In the genomic region with DNA sequence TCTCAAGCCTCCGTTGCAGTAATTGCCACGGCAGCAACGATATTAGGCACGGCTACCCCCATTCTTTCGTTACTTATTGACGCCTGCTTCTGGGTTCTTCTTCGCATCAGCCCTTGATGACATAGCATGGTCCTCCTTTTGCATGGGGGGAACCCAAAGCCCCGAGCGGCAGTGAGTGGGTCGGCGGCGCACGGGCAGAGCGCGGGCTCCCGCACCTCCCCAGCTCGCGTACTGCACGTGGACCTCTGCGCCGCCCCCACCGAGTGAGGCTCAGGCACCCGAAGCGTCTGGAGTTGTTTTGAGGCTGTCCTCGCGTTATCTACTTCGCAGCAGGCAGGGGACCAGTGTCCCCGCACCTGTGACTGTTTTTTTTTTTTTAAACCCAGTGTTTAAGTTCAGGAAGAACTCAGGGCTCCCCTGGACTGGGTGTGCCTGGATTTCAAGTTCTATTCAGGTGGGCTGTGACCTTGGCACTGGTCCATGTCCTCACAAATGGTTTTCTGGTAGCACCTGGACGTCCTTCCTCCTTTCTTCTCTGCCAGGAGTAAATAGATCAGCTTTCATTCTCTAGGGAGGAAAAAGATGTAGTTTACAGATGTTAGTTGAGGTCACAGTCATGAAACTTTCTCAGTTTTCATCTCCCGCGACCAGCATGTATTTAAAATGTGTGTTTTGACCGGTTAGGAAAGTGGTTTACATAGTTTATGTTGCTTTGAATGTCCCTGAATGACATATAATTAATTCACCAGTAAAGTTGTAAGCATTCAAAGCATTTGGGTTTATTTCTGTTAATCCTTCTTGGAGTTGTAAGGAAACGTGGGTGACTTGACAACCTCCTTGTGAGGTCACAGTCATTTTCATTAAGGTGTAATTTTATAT, we compare ENCODE assay signal across 8 cellular contexts. TPM values are rescaled to one million over a fixed set of nuclear protein-coding genes. Genes with fewer than 3 reads are reported as not detected.
DNase-seq lines count a peak whose midpoint lies in the region; ATAC-seq and TF ChIP-seq lines count a peak whose summit lies in the region.

No MANE protein-coding gene starts in this region.

- H3K9me3 Mint-ChIP-seq in activated T-helper 1 cell treated with anti-CD3 and anti-CD28 coated beads, Interleukin-12 subunit alpha, Interleukin-12 subunit beta, Interleukin-2, Interleukin-4 antibody, amounts not matched to agents 30 ng/mL and 10 ng/mL and 1 ng/mL, durations not matched to agents 14 hours and 24 hours and 36 hours = no peaks in the 10 kb centered on the region

- no peaks in the 10 kb centered on the region for H3K36me3 Mint-ChIP-seq in activated T-helper 1 cell treated with anti-CD3 and anti-CD28 coated beads, Interleukin-12 subunit alpha, Interleukin-12 subunit beta, Interleukin-2, Interleukin-4 antibody, amounts not matched to agents 30 ng/mL and 10 ng/mL and 1 ng/mL, durations not matched to agents 14 hours and 24 hours and 36 hours (ENCODE audit: low read depth)

- intact Hi-C loops in activated T-helper 1 cell treated with anti-CD3 and anti-CD28 coated beads, Interleukin-12 subunit alpha, Interleukin-12 subunit beta, Interleukin-2, Interleukin-4 antibody, amounts not matched to agents 30 ng/mL and 10 ng/mL and 1 ng/mL, durations not matched to agents 14 hours and 24 hours and 36 hours (cut with micrococcal nuclease) = no loop called here
- intact Hi-C loops in upper lobe of right lung (cut with DNase I) = no loop called here

- H3K27me3 ChIP-seq in liver (ENCODE audit: control insufficient read depth in 4 of 4, insufficient read depth in 4 of 4, low read length in 3 of 4) (peaks cover 0 to 4% (median 2%) of the 10 kb centered on the region in 4 donors), upper lobe of right lung (peaks cover 56% of the 10 kb centered on the region)

- TF ChIP-seq CTCF in liver (IDR thresholded peaks at IDR 0.05; ENCODE audit: low read depth, low read length, missing input control) = no peak
- TF ChIP-seq CTCF in upper lobe of right lung (IDR thresholded peaks at IDR 0.05) = no peak

- peak; percentile 35 for ATAC-seq in upper lobe of right lung
- no peak for ATAC-seq in HG03469 (IDR thresholded peaks at IDR 0.05; ENCODE audit: unreplicated experiment)
- no peak for ATAC-seq in HG03520 (IDR thresholded peaks at IDR 0.05; ENCODE audit: unreplicated experiment)

- H3K36me3 ChIP-seq in liver (ENCODE audit: control insufficient read depth in 4 of 4, insufficient read depth in 3 of 4, low read depth in 1 of 4, low read length in 3 of 4) (no peaks in the 10 kb centered on the region), upper lobe of right lung (no peaks in the 10 kb centered on the region)

- 16% methylated on average over 33 of the region's 33 CpGs for WGBS in liver

- H3K9me3 ChIP-seq in liver (ENCODE audit: control insufficient read depth in 4 of 4, low read length in 3 of 4) (no peaks in the 10 kb centered on the region), upper lobe of right lung (no peaks in the 10 kb centered on the region)

- TF ChIP-seq RAD21 in liver (IDR thresholded peaks at IDR 0.05) = no peak

- peaks cover 8% of the 10 kb centered on the region for H3K4me1 Mint-ChIP-seq in activated T-helper 1 cell treated with anti-CD3 and anti-CD28 coated beads, Interleukin-12 subunit alpha, Interleukin-12 subunit beta, Interleukin-2, Interleukin-4 antibody, amounts not matched to agents 30 ng/mL and 10 ng/mL and 1 ng/mL, durations not matched to agents 14 hours and 24 hours and 36 hours (ENCODE audit: low read depth)

- peaks cover 69% of the 10 kb centered on the region for H3K27me3 Mint-ChIP-seq in activated T-helper 1 cell treated with anti-CD3 and anti-CD28 coated beads, Interleukin-12 subunit alpha, Interleukin-12 subunit beta, Interleukin-2, Interleukin-4 antibody, amounts not matched to agents 30 ng/mL and 10 ng/mL and 1 ng/mL, durations not matched to agents 14 hours and 24 hours and 36 hours (ENCODE audit: insufficient read depth)

- H3K4me3 ChIP-seq in liver (ENCODE audit: low read depth in 1 of 3, low read length in 3 of 3) (peak overlapping the region in 2 of 3 donors; percentile 3 to 63), upper lobe of right lung (peak overlapping the region; percentile 39)

- peak; percentile 81 for DNase-seq in DMS153 (lab: John Stamatoyannopoulos, UW)
- peak; percentile 57 for DNase-seq in NCI-H128 (lab: John Stamatoyannopoulos, UW; ENCODE audit: unreplicated experiment)
- no peak for DNase-seq in activated T-helper 1 cell treated with anti-CD3 and anti-CD28 coated beads, Interleukin-12 subunit alpha, Interleukin-12 subunit beta, Interleukin-2, Interleukin-4 antibody, amounts not matched to agents 30 ng/mL and 10 ng/mL and 1 ng/mL, durations not matched to agents 14 hours and 24 hours and 36 hours (ENCODE audit: low spot score)
- no peak for DNase-seq in upper lobe of right lung
- no peak for DNase-seq in NOMO-1 treated with DMSO at 0.1 percent for 48 hours (lab: John Stamatoyannopoulos, UW; ENCODE audit: unreplicated experiment)

- H3K27ac ChIP-seq in liver (ENCODE audit: low read depth in 1 of 2, low read length in 2 of 2) (no peak overlapping the region), upper lobe of right lung (no peak overlapping the region)

- H3K9ac ChIP-seq in liver (ENCODE audit: low read depth in 1 of 2, low read length in 2 of 2) = no peak overlapping the region

- peaks cover 2 to 21% (median 8%) of the 10 kb centered on the region in 4 donors for H3K4me1 ChIP-seq in liver (ENCODE audit: control insufficient read depth in 4 of 4, insufficient read depth in 4 of 4, low read length in 3 of 4)
- H3K4me1 ChIP-seq in upper lobe of right lung = peaks cover 14% of the 10 kb centered on the region

- peak overlapping the region; percentile 66 for H3K4me3 Mint-ChIP-seq in activated T-helper 1 cell treated with anti-CD3 and anti-CD28 coated beads, Interleukin-12 subunit alpha, Interleukin-12 subunit beta, Interleukin-2, Interleukin-4 antibody, amounts not matched to agents 30 ng/mL and 10 ng/mL and 1 ng/mL, durations not matched to agents 14 hours and 24 hours and 36 hours

- no peak overlapping the region for H3K27ac Mint-ChIP-seq in activated T-helper 1 cell treated with anti-CD3 and anti-CD28 coated beads, Interleukin-12 subunit alpha, Interleukin-12 subunit beta, Interleukin-2, Interleukin-4 antibody, amounts not matched to agents 30 ng/mL and 10 ng/mL and 1 ng/mL, durations not matched to agents 14 hours and 24 hours and 36 hours

TF ChIP-seq in liver, 16 proteins besides CTCF, POLR2A, EP300 and RAD21 (continues in another document):
- TF ChIP-seq HNF4G (IDR thresholded peaks at IDR 0.05) = no peak
- TF ChIP-seq, protein P1, sequence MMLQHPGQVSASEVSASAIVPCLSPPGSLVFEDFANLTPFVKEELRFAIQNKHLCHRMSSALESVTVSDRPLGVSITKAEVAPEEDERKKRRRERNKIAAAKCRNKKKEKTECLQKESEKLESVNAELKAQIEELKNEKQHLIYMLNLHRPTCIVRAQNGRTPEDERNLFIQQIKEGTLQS (IDR thresholded peaks at IDR 0.05) = no peak
- TF ChIP-seq TAF1 (conservative IDR thresholded peaks at IDR 0.05) = no peak
- TF ChIP-seq FOXA1 (IDR thresholded peaks at IDR 0.05) = no peak
- no peak for TF ChIP-seq EGR1 (IDR thresholded peaks at IDR 0.05; ENCODE audit: low read depth in 2 of 2)
- TF ChIP-seq GABPA (IDR thresholded peaks at IDR 0.05 in 1 of 2, conservative IDR thresholded peaks at IDR 0.05 in 1 of 2) = no peak
- TF ChIP-seq, protein P2, sequence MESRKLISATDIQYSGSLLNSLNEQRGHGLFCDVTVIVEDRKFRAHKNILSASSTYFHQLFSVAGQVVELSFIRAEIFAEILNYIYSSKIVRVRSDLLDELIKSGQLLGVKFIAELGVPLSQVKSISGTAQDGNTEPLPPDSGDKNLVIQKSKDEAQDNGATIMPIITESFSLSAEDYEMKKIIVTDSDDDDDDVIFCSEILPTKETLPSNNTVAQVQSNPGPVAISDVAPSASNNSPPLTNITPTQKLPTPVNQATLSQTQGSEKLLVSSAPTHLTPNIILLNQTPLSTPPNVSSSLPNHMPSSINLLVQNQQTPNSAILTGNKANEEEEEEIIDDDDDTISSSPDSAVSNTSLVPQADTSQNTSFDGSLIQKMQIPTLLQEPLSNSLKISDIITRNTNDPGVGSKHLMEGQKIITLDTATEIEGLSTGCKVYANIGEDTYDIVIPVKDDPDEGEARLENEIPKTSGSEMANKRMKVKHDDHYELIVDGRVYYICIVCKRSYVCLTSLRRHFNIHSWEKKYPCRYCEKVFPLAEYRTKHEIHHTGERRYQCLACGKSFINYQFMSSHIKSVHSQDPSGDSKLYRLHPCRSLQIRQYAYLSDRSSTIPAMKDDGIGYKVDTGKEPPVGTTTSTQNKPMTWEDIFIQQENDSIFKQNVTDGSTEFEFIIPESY (IDR thresholded peaks at IDR 0.05) = no peak
- no peak for TF ChIP-seq HNF4A (conservative IDR thresholded peaks at IDR 0.05)
- TF ChIP-seq RXRA (IDR thresholded peaks at IDR 0.05) = no peak
- no peak for TF ChIP-seq JUND (IDR thresholded peaks at IDR 0.05)
- no peak for TF ChIP-seq NR2F2 (IDR thresholded peaks at IDR 0.05)

RNA-seq across cellular contexts. Expression of a gene that starts 1.4 kb away (rescaled TPM):
- total RNA-seq in activated T-helper 1 cell treated with anti-CD3 and anti-CD28 coated beads, Interleukin-12 subunit alpha, Interleukin-12 subunit beta, Interleukin-2, Interleukin-4 antibody, amounts not matched to agents 30 ng/mL and 10 ng/mL and 1 ng/mL, durations not matched to agents 14 hours and 24 hours and 36 hours = not detected in 2 replicates
- total RNA-seq in liver = not detected
- not detected for polyA plus RNA-seq in liver
- not detected for total RNA-seq in upper lobe of right lung

RNA-seq across cellular contexts. Expression of a gene that starts 37.2 kb away (rescaled TPM):
- not detected in 2 replicates for total RNA-seq in activated T-helper 1 cell treated with anti-CD3 and anti-CD28 coated beads, Interleukin-12 subunit alpha, Interleukin-12 subunit beta, Interleukin-2, Interleukin-4 antibody, amounts not matched to agents 30 ng/mL and 10 ng/mL and 1 ng/mL, durations not matched to agents 14 hours and 24 hours and 36 hours
- total RNA-seq in liver (not detected), upper lobe of right lung (0.64 TPM)
- not detected for polyA plus RNA-seq in liver

Comparison
In these comparisons a context has a peak if more than half of its experiments do, and no peak if none do; other contexts are left out.
1. DNase-seq: peak in DMS153 (single experiment) and NCI-H128 (single experiment); none in activated T-helper 1 cell treated with anti-CD3 and anti-CD28 coated beads, Interleukin-12 subunit alpha, Interleukin-12 subunit beta, Interleukin-2, Interleukin-4 antibody, amounts not matched to agents 30 ng/mL and 10 ng/mL and 1 ng/mL, durations not matched to agents 14 hours and 24 hours and 36 hours (single experiment), upper lobe of right lung (single experiment) and NOMO-1 treated with DMSO at 0.1 percent for 48 hours (single experiment).